Comparison of ENCODE assay signal across 8 cellular contexts in the genomic region with DNA sequence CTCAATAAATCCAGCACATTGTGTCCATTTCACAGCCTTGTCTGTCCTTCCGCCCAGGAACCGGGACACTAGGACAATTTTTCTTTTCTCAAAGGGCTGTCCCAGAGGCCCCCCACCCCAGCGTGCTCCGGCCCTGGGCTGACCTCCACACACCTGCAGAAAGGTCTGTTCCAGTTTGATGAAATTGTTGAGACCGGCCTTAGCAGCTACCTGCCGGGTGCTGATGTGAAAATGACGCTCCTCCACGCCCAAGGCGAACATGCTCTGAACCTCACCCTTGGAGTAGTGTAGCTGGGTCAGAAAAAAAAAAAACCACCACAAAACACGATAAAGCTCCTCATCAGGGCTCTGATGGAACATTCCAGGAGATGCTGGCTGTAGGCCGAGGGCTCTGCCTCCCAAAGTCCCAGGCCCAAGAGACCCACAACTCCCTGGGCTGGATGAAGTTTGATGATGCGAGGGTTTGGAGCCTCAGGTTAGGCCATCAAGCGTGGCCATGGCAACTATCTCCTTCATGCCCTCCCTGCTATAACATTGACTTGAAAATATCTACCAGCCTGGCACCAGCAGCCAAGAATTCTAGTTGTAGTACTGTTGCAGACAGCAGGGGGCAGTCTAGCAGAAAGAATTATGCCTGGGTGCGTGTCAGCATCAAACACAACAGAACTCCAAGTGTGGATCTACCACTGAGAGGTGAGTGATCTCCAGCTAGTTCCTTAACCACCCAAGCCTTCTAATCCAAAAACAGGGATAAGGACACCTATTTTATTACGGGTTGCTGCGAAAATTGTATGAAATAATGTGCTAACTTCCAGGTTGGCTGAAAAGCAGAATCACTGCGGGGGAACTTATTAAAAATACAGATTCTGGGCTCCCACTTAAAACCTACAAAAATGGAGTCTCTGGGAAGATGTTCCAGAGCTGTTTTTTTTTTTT.
DNase-seq lines count a peak whose midpoint lies in the region; ATAC-seq, FAIRE-seq and TF ChIP-seq lines count a peak whose summit lies in the region.

No MANE protein-coding gene starts in this region.

- DNase-seq in GM04504 (ENCODE audit: low read depth) (peak; percentile 46), NAMALWA (ENCODE audit: low spot score) (peak; percentile 88), T1000 (lab: John Stamatoyannopoulos, UW) (peak; percentile 78), GM12878 (ENCODE audit: low read depth, low spot score) (peak; percentile 45), iPS DF 6.9 (ENCODE audit: low read depth, low spot score) (peak; percentile 45)
- peak; percentile 29 to 80 (median 38) for DNase-seq in stimulated activated CD4-positive, alpha-beta T cell treated with anti-CD3 and anti-CD28 coated beads, Interleukin-12 subunit alpha, Interleukin-12 subunit beta, amount 100 ng/mL, for 48 hours (ENCODE audit: low read depth in 2 of 3, low spot score in 1 of 3)

- no peaks in the 10 kb centered on the region for H4K20me1 ChIP-seq in GM12878 (ENCODE audit: control insufficient read depth, insufficient read depth)

- no peaks in the 10 kb centered on the region for H3K79me2 ChIP-seq in GM12878 (ENCODE audit: control insufficient read depth, insufficient read depth, low read length)

- H3K9ac ChIP-seq in GM12878 (ENCODE audit: control insufficient read depth, insufficient read depth, low read length) = no peak overlapping the region

- H3K4me1 ChIP-seq in GM12878 (ENCODE audit: control insufficient read depth, insufficient read depth, low read length) = no peaks in the 10 kb centered on the region
- no peaks in the 10 kb centered on the region for H3K4me1 ChIP-seq in iPS DF 6.9 (ENCODE audit: control insufficient read depth, insufficient read depth, low read length)

- ATAC-seq in GM12878 (peak; percentile 74), GM21529 (IDR thresholded peaks at IDR 0.05; ENCODE audit: unreplicated experiment) (no peak), HG02571 (IDR thresholded peaks at IDR 0.05; ENCODE audit: unreplicated experiment) (no peak)

- no peak for TF ChIP-seq EP300 in GM12878 (IDR thresholded peaks at IDR 0.05; ENCODE audit: borderline replicate concordance in 1 of 2, control insufficient read depth in 1 of 2, low read depth in 2 of 2, low read length in 2 of 2)

- TF ChIP-seq RAD21 in GM12878 (IDR thresholded peaks at IDR 0.05; ENCODE audit: insufficient read depth, low read depth, low read length) = peak; percentile 88

- H3K9me3 ChIP-seq in GM12878 (replicated peaks; ENCODE audit: control insufficient read depth, insufficient read depth, low read length) = no peaks in the 10 kb centered on the region
- no peaks in the 10 kb centered on the region for H3K9me3 ChIP-seq in iPS DF 6.9 (ENCODE audit: control insufficient read depth, insufficient read depth, low read length)

- WGBS in GM12878 (ENCODE audit: insufficient coverage, insufficient replicate concordance, low lambda C conversion rate, missing lambda C conversion rate) = 46% methylated on average over 17 of the region's 17 CpGs
- WGBS in iPS DF 6.9 (ENCODE audit: insufficient coverage, insufficient read length) = no CpG with 5 or more reads among the region's 17 CpGs

- H3K4me2 ChIP-seq in GM12878 (ENCODE audit: control insufficient read depth, insufficient read depth) = no peak overlapping the region

- intact Hi-C loops in GM12878 (cut with micrococcal nuclease; ENCODE audit: unreplicated experiment) = loop anchor here (1.0 to 5.0 kb wide), 6 partner anchors 100 to 445 kb away; no protein-coding TSS in a partner anchor

- SMC1A ChIA-PET in GM12878 (lab: Charles Lee; ENCODE audit: uncharacterized antibody, unreplicated experiment) = interaction anchor here (0.7 to 6.5 kb wide), 28 partner anchors 9 to 461 kb away, joined by 3 to 52 read pairs (median 4); a partner anchor contains a TSS

- POLR2A ChIA-PET in GM12878 (lab: Charles Lee) = interaction anchor here (0.7 kb wide), 1 partner anchor 233 kb away, joined by 4 read pairs; no protein-coding TSS in a partner anchor

- peak; percentile 75 to 86 (median 83) for TF ChIP-seq CTCF in GM12878 (IDR thresholded peaks at IDR 0.05 in 2 of 3, conservative IDR thresholded peaks at IDR 0.05 in 1 of 3; ENCODE audit: control insufficient read depth in 2 of 3, extremely low read depth in 1 of 3, insufficient read depth in 1 of 3, low read depth in 3 of 3, low read length in 3 of 3)

- H3K4me3 ChIP-seq in GM12878 = no peak overlapping the region
- H3K4me3 ChIP-seq in iPS DF 6.9 (ENCODE audit: low read length) = no peak overlapping the region

- no peak overlapping the region for H2AFZ ChIP-seq in GM12878 (ENCODE audit: control insufficient read depth, low read depth, low read length)

- in situ Hi-C loops in GM12878 (cut with MboI) = loop anchor here (5.0 kb wide), 1 partner anchor 410 kb away; no protein-coding TSS in a partner anchor

- RAD21 ChIA-PET in GM12878 (lab: Charles Lee; ENCODE audit: unreplicated experiment) = interaction anchor here (0.7 to 5.0 kb wide), 30 partner anchors 8 to 443 kb away, joined by 3 to 27 read pairs (median 4); a partner anchor contains a TSS

- H3K27ac ChIP-seq in GM12878 (ENCODE audit: control insufficient read depth, insufficient read depth) = no peak overlapping the region
- H3K27ac ChIP-seq in iPS DF 6.9 (ENCODE audit: low read length) = no peak overlapping the region

- peak; percentile 93 for FAIRE-seq in GM12878 (lab: Jason Lieb, UNC)

- no TSS peak for BruUV-seq in GM12878 (replicated peaks; lab: Mats Ljungman, UMichigan)

- H3K36me3 ChIP-seq in GM12878 (ENCODE audit: control insufficient read depth in 2 of 2, insufficient read depth in 2 of 2, low read length in 1 of 2) = no peaks in the 10 kb centered on the region
- H3K36me3 ChIP-seq in iPS DF 6.9 (ENCODE audit: control insufficient read depth, insufficient read depth, low read length) = no peaks in the 10 kb centered on the region

- no peak for TF ChIP-seq POLR2A in GM12878 (IDR thresholded peaks at IDR 0.05; ENCODE audit: low read depth, low read length)

- CTCF ChIA-PET in GM12878 (lab: Yijun Ruan, JAX) = interaction anchor here (0.6 to 7.4 kb wide), 59 partner anchors 8 to 456 kb away, joined by 3 to 82 read pairs (median 4); a partner anchor contains a TSS

- H3K27me3 ChIP-seq in GM12878 (replicated peaks in 1 of 2; ENCODE audit: control insufficient read depth in 2 of 2, insufficient read depth in 2 of 2, low read length in 1 of 2) (no peaks in the 10 kb centered on the region; a peak in 2 of 4 replicates), iPS DF 6.9 (ENCODE audit: control insufficient read depth, insufficient read depth, low read length) (no peaks in the 10 kb centered on the region)

TF ChIP-seq in GM12878, 131 proteins besides CTCF, POLR2A, EP300 and RAD21:
- TF ChIP-seq SMARCA5 (IDR thresholded peaks at IDR 0.05) (0 out of 2 replicates have a peak, but pooled peaks have one; percentile 56), SMC3 (IDR thresholded peaks at IDR 0.05; ENCODE audit: borderline replicate concordance, low read length) (peak; percentile 84; the same call in 1 of the 2 replicates), JUND (IDR thresholded peaks at IDR 0.05; ENCODE audit: low read depth, low read length) (no peak), IRF4 (IDR thresholded peaks at IDR 0.05; ENCODE audit: low read depth, low read length) (0 out of 2 replicates have a peak, but pooled peaks have one; percentile 8), IKZF2 (IDR thresholded peaks at IDR 0.05) (peak; percentile 39 to 40; a peak in 1 of 4 replicates), IKZF1 (conservative IDR thresholded peaks at IDR 0.05) (peak; percentile 54; the same call in 1 of the 2 replicates), ZNF217 (IDR thresholded peaks at IDR 0.05) (0 out of 2 replicates have a peak, but pooled peaks have one; percentile 20)
- TF ChIP-seq, protein P1, sequence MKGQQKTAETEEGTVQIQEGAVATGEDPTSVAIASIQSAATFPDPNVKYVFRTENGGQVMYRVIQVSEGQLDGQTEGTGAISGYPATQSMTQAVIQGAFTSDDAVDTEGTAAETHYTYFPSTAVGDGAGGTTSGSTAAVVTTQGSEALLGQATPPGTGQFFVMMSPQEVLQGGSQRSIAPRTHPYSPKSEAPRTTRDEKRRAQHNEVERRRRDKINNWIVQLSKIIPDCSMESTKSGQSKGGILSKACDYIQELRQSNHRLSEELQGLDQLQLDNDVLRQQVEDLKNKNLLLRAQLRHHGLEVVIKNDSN (IDR thresholded peaks at IDR 0.05; ENCODE audit: borderline replicate concordance, extremely low read length, insufficient read depth, low read depth, low read length) = no peak
- TF ChIP-seq, protein P2, sequence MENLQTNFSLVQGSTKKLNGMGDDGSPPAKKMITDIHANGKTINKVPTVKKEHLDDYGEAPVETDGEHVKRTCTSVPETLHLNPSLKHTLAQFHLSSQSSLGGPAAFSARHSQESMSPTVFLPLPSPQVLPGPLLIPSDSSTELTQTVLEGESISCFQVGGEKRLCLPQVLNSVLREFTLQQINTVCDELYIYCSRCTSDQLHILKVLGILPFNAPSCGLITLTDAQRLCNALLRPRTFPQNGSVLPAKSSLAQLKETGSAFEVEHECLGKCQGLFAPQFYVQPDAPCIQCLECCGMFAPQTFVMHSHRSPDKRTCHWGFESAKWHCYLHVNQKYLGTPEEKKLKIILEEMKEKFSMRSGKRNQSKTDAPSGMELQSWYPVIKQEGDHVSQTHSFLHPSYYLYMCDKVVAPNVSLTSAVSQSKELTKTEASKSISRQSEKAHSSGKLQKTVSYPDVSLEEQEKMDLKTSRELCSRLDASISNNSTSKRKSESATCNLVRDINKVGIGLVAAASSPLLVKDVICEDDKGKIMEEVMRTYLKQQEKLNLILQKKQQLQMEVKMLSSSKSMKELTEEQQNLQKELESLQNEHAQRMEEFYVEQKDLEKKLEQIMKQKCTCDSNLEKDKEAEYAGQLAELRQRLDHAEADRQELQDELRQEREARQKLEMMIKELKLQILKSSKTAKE (IDR thresholded peaks at IDR 0.05; ENCODE audit: low read depth, poor library complexity, severe bottlenecking) = peak; percentile 50

Comparison
In these comparisons a context has a peak if more than half of its experiments do, and no peak if none do; other contexts are left out.
1. DNase-seq: peak in every context shown above with its lines; median percentile 88 in NAMALWA; 78 in T1000; 46 in GM04504; 45 in GM12878; 45 in iPS DF 6.9; 38 in stimulated activated CD4-positive, alpha-beta T cell treated with anti-CD3 and anti-CD28 coated beads, Interleukin-12 subunit alpha, Interleukin-12 subunit beta, amount 100 ng/mL, for 48 hours.